ENCODE assay signal across 30 cellular contexts in the genomic region with DNA sequence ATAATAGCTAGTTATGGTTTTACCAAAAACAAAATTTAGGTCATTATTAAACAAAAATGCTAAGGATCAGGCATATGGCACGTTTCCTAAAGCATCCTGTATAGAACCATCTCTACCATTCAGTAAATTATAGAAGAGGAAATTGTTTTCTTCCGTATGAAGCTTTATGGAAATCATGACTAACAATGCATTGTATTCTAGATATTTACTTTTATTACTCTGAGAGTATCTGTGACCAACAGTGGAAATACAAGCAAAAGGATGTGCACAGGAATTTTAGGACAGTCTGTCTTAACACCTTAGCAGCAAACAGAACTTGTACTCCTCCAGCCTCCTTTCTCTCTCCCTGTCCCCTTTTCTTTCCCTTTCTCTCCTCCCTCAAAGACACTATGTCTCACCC. TPM values are rescaled to one million over a fixed set of nuclear protein-coding genes. Genes with fewer than 3 reads are reported as not detected.
"Had no signal": no experiment of that assay in that cellular context is flagged by ENCODE, and none has a peak within 500 bp of the region (broad histone marks: within the 10 kb centered on the region; RNA-seq: fewer than 3 reads in every experiment).

No MANE protein-coding gene starts in this region.

- H3K9me3 Mint-ChIP-seq: activated CD4-positive, alpha-beta memory T cell treated with anti-CD3 and anti-CD28 coated beads for 36 hours; activated CD4-positive, alpha-beta T cell treated with anti-CD3 and anti-CD28 coated beads, Interleukin-2, amount 10 ng/mL, durations not matched to agents 24 days and 14 days; activated naive CD4-positive, alpha-beta T cell treated with anti-CD3 and anti-CD28 coated beads for 36 hours; activated T-helper 1 cell treated with anti-CD3 and anti-CD28 coated beads, Interleukin-12 subunit alpha, Interleukin-12 subunit beta, Interleukin-2, Interleukin-4 antibody, amounts not matched to agents 30 ng/mL and 10 ng/mL and 1 ng/mL, durations not matched to agents 14 hours and 24 hours and 36 hours; endodermal cell; nephron; stimulated activated effector memory CD8-positive, alpha-beta T cell treated with anti-CD3 and anti-CD28 coated beads, Interleukin-12 subunit alpha, Interleukin-12 subunit beta, amount 100 ng/mL, for 72 hours had no signal

- DNase-seq: activated CD4-positive, alpha-beta memory T cell treated with anti-CD3 and anti-CD28 coated beads for 36 hours; activated CD4-positive, alpha-beta T cell treated with anti-CD3 and anti-CD28 coated beads, Interleukin-2, amount 10 ng/mL, durations not matched to agents 24 days and 14 days; activated CD4-positive, CD25-positive, alpha-beta regulatory T cell treated with anti-CD3 and anti-CD28 coated beads, Interleukin-2, amount 50 U/mL, for 72 hours; activated CD8-positive, alpha-beta memory T cell treated with anti-CD3 and anti-CD28 coated beads, Interleukin-2, amount 50 U/mL, for 4 hours; activated effector memory CD4-positive, alpha-beta T cell treated with anti-CD3 and anti-CD28 coated beads, Interleukin-2, amount 50 U/mL, for 16 hours; activated naive CD4-positive, alpha-beta T cell treated with anti-CD3 and anti-CD28 coated beads for 36 hours; activated naive CD8-positive, alpha-beta T cell treated with anti-CD3 and anti-CD28 coated beads for 36 hours; activated T-cell treated with anti-CD3 and anti-CD28 coated beads, Interleukin-2, amount 50 U/mL, for 1 hour; adrenal gland; aorta; caudate nucleus; endodermal cell; esophagus squamous epithelium; foreskin melanocyte; islet precursor cell; left cardiac atrium; mesendoderm; right lobe of liver; stimulated activated CD4-positive, alpha-beta T cell treated with anti-CD3 and anti-CD28 coated beads, Interleukin-4, amount 100 ng/mL, for 1 hour; stomach; T-helper 2 cell; thyroid gland; upper lobe of left lung had no signal

- H3K36me3 Mint-ChIP-seq: activated CD4-positive, alpha-beta memory T cell treated with anti-CD3 and anti-CD28 coated beads for 36 hours; stimulated activated effector memory CD8-positive, alpha-beta T cell treated with anti-CD3 and anti-CD28 coated beads, Interleukin-12 subunit alpha, Interleukin-12 subunit beta, amount 100 ng/mL, for 72 hours had no signal

- H3K27ac ChIP-seq: adrenal gland, epithelial cell of prostate, esophagus squamous epithelium, neutrophil, right lobe of liver, stomach, upper lobe of left lung, vagina had no signal

- H3K27me3 ChIP-seq: adrenal gland, esophagus squamous epithelium, right lobe of liver, stomach, thyroid gland, upper lobe of left lung, vagina had no signal

- H3K4me1 Mint-ChIP-seq: activated CD4-positive, alpha-beta T cell treated with anti-CD3 and anti-CD28 coated beads, Interleukin-2, amount 10 ng/mL, durations not matched to agents 24 days and 14 days; activated naive CD8-positive, alpha-beta T cell treated with anti-CD3 and anti-CD28 coated beads for 36 hours; stimulated activated effector memory CD8-positive, alpha-beta T cell treated with anti-CD3 and anti-CD28 coated beads, Interleukin-12 subunit alpha, Interleukin-12 subunit beta, amount 100 ng/mL, for 72 hours had no signal

- H3K27me3 Mint-ChIP-seq: brain had no signal

- H3K9me3 ChIP-seq: adrenal gland, esophagus squamous epithelium, neutrophil, right lobe of liver, stomach, thyroid gland, upper lobe of left lung, vagina had no signal

- H3K36me3 ChIP-seq: adrenal gland, esophagus squamous epithelium, neutrophil, right lobe of liver, stomach, thyroid gland, upper lobe of left lung, vagina had no signal

- H3K27ac Mint-ChIP-seq: activated CD4-positive, alpha-beta memory T cell treated with anti-CD3 and anti-CD28 coated beads for 36 hours; activated CD4-positive, alpha-beta T cell treated with anti-CD3 and anti-CD28 coated beads, Interleukin-2, amount 10 ng/mL, durations not matched to agents 24 days and 14 days; activated naive CD4-positive, alpha-beta T cell treated with anti-CD3 and anti-CD28 coated beads for 36 hours; activated naive CD8-positive, alpha-beta T cell treated with anti-CD3 and anti-CD28 coated beads for 36 hours; activated T-helper 1 cell treated with anti-CD3 and anti-CD28 coated beads, Interleukin-12 subunit alpha, Interleukin-12 subunit beta, Interleukin-2, Interleukin-4 antibody, amounts not matched to agents 30 ng/mL and 10 ng/mL and 1 ng/mL, durations not matched to agents 14 hours and 24 hours and 36 hours; endodermal cell; nephron; stimulated activated effector memory CD8-positive, alpha-beta T cell treated with anti-CD3 and anti-CD28 coated beads, Interleukin-12 subunit alpha, Interleukin-12 subunit beta, amount 100 ng/mL, for 72 hours had no signal

- H3K4me3 ChIP-seq: adrenal gland, esophagus squamous epithelium, right lobe of liver, stomach, thyroid gland, upper lobe of left lung, vagina had no signal

- H3K4me3 Mint-ChIP-seq: activated CD4-positive, alpha-beta memory T cell treated with anti-CD3 and anti-CD28 coated beads for 36 hours; activated CD4-positive, alpha-beta T cell treated with anti-CD3 and anti-CD28 coated beads, Interleukin-2, amount 10 ng/mL, durations not matched to agents 24 days and 14 days; activated naive CD4-positive, alpha-beta T cell treated with anti-CD3 and anti-CD28 coated beads for 36 hours; activated naive CD8-positive, alpha-beta T cell treated with anti-CD3 and anti-CD28 coated beads for 36 hours; activated T-helper 1 cell treated with anti-CD3 and anti-CD28 coated beads, Interleukin-12 subunit alpha, Interleukin-12 subunit beta, Interleukin-2, Interleukin-4 antibody, amounts not matched to agents 30 ng/mL and 10 ng/mL and 1 ng/mL, durations not matched to agents 14 hours and 24 hours and 36 hours; brain; endodermal cell; nephron; stimulated activated effector memory CD8-positive, alpha-beta T cell treated with anti-CD3 and anti-CD28 coated beads, Interleukin-12 subunit alpha, Interleukin-12 subunit beta, amount 100 ng/mL, for 72 hours had no signal

- ATAC-seq: right lobe of liver; stimulated activated effector memory CD8-positive, alpha-beta T cell treated with anti-CD3 and anti-CD28 coated beads, Interleukin-12 subunit alpha, Interleukin-12 subunit beta, amount 100 ng/mL, for 72 hours had no signal

RNA-seq across cellular contexts. Expression of a gene that starts 7.1 kb away (rescaled TPM):
- total RNA-seq: activated CD4-positive, alpha-beta T cell treated with anti-CD3 and anti-CD28 coated beads, Interleukin-2, amount 10 ng/mL, durations not matched to agents 24 days and 14 days had no signal
